In the genomic region with DNA sequence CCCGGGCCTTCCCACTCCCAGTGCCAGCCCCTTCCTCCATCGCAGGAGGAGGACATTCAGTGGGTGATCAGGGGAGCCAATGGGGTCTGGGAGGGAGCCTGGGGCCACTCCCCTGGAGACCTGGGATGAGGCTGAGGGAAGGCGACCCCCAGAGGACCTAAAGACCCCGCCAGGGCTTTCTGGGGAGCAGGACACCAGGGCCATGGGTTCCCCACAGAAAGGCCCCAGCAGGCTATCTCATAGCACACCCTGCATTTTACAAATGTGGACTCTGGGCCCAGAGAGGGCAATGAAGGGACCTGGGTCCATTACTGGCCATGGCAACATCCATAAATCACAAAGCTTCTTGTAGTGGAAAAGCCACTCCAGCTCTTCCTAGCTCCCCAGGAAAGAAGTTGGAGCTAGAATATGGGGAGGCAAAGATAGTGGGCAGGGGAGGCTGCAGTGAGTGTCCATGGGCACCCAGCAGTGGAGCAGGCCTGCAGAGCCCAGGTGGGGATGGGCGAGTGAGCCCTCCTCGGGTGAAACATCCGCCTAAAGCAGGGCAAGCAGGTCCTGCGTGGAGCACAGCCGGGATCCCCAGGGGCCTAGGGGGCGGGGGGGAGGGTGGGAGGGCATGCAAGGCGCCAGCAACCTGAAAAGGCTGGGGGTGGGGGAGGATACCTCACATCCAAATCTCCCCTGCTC, we compare ENCODE assay signal across 21 cellular contexts. TPM values are rescaled to one million over a fixed set of nuclear protein-coding genes. Genes with fewer than 3 reads are reported as not detected.
"Had no signal": no experiment of that assay in that cellular context is flagged by ENCODE, and none has a peak within 500 bp of the region (broad histone marks: within the 10 kb centered on the region; RNA-seq: fewer than 3 reads in every experiment).

No MANE protein-coding gene starts in this region.

- H3K4me1 ChIP-seq: adrenal gland, upper lobe of right lung had no signal

- H3K4me3 ChIP-seq: adrenal gland, thyroid gland, upper lobe of right lung had no signal

- H3K27ac ChIP-seq: adrenal gland, thyroid gland, upper lobe of right lung had no signal

- H3K4me1 Mint-ChIP-seq: activated CD4-positive, alpha-beta T cell treated with anti-CD3 and anti-CD28 coated beads for 36 hours had no signal

- H3K4me3 Mint-ChIP-seq: activated B cell treated with CpG ODN at 0.5 μM for 24 hours; activated CD4-positive, alpha-beta memory T cell treated with anti-CD3 and anti-CD28 coated beads for 36 hours; activated CD4-positive, alpha-beta T cell treated with anti-CD3 and anti-CD28 coated beads for 36 hours; activated T-cell treated with anti-CD3 and anti-CD28 coated beads, Interleukin-2, amount 50 U/mL, for 72 hours; T-helper 17 cell had no signal

- H3K36me3 ChIP-seq: upper lobe of right lung had no signal

- H3K27ac Mint-ChIP-seq: activated B cell treated with CpG ODN at 0.5 μM for 24 hours; activated CD4-positive, alpha-beta memory T cell treated with anti-CD3 and anti-CD28 coated beads for 36 hours; activated CD4-positive, alpha-beta T cell treated with anti-CD3 and anti-CD28 coated beads for 36 hours; activated naive CD4-positive, alpha-beta T cell treated with anti-CD3 and anti-CD28 coated beads, Interleukin-2, amount 50 U/mL, for 72 hours; activated T-cell treated with anti-CD3 and anti-CD28 coated beads, Interleukin-2, amount 50 U/mL, for 72 hours; T-helper 17 cell had no signal

- ATAC-seq: activated CD4-positive, alpha-beta T cell treated with anti-CD3 and anti-CD28 coated beads for 36 hours; activated naive CD4-positive, alpha-beta T cell treated with anti-CD3 and anti-CD28 coated beads, Interleukin-2, amount 50 U/mL, for 72 hours; activated T-cell treated with anti-CD3 and anti-CD28 coated beads, Interleukin-2, amount 50 U/mL, for 72 hours; esophagus mucosa; left ventricle myocardium superior; stimulated activated naive CD8-positive, alpha-beta T cell treated with anti-CD3 and anti-CD28 coated beads, Interleukin-15, Interleukin-2, amounts not matched to agents 100 U/mL and 50 U/mL, for 24 hours; T-helper 17 cell; upper lobe of right lung had no signal

- H3K9me3 ChIP-seq: adrenal gland, thyroid gland, upper lobe of right lung had no signal

- H3K9me3 Mint-ChIP-seq: activated B cell treated with CpG ODN at 0.5 μM for 24 hours; activated CD4-positive, alpha-beta memory T cell treated with anti-CD3 and anti-CD28 coated beads for 36 hours; activated naive CD4-positive, alpha-beta T cell treated with anti-CD3 and anti-CD28 coated beads, Interleukin-2, amount 50 U/mL, for 72 hours; activated T-cell treated with anti-CD3 and anti-CD28 coated beads, Interleukin-2, amount 50 U/mL, for 72 hours had no signal

- DNase-seq: activated B cell treated with CpG ODN at 0.5 μM for 24 hours; activated CD4-positive, alpha-beta memory T cell treated with anti-CD3 and anti-CD28 coated beads for 36 hours; activated CD4-positive, alpha-beta T cell treated with anti-CD3 and anti-CD28 coated beads for 36 hours; activated gamma-delta T cell; activated T-cell treated with anti-CD3 and anti-CD28 coated beads, Interleukin-2, amount 50 U/mL, for 72 hours; central memory CD4-positive, alpha-beta T cell; effector memory CD4-positive, alpha-beta T cell; glutamatergic neuron; hippocampal formation; left ventricle myocardium superior; occipital lobe; stimulated activated CD4-positive, alpha-beta T cell treated with anti-CD3 and anti-CD28 coated beads, Interleukin-4, amount 100 ng/mL, for 24 hours; stimulated activated naive CD8-positive, alpha-beta T cell treated with anti-CD3 and anti-CD28 coated beads, Interleukin-15, Interleukin-2, amounts not matched to agents 100 U/mL and 50 U/mL, for 24 hours; SW 1271; T-helper 17 cell; thyroid gland; upper lobe of right lung had no signal

- H3K36me3 Mint-ChIP-seq: activated CD4-positive, alpha-beta memory T cell treated with anti-CD3 and anti-CD28 coated beads for 36 hours; activated naive CD4-positive, alpha-beta T cell treated with anti-CD3 and anti-CD28 coated beads, Interleukin-2, amount 50 U/mL, for 72 hours had no signal

- H3K27me3 ChIP-seq: adrenal gland, thyroid gland, upper lobe of right lung had no signal

RNA-seq across cellular contexts. Expression of a gene that starts 13.8 kb away (rescaled TPM):
- total RNA-seq: activated B cell treated with CpG ODN at 0.5 μM for 24 hours; activated CD4-positive, alpha-beta memory T cell treated with anti-CD3 and anti-CD28 coated beads for 36 hours; activated CD4-positive, alpha-beta T cell treated with anti-CD3 and anti-CD28 coated beads for 36 hours; activated T-cell treated with anti-CD3 and anti-CD28 coated beads, Interleukin-2, amount 50 U/mL, for 72 hours; dermis microvascular lymphatic vessel endothelial cell; T-helper 17 cell had no signal
